In genomic region chr13:48783181-48783630, GRCh38 we compare ENCODE assay signal across 8 cellular contexts.
DNase-seq lines count a peak whose midpoint lies in the region; ATAC-seq and TF ChIP-seq lines count a peak whose summit lies in the region.

No MANE protein-coding gene starts in this region.

- no peak overlapping the region for H3K27ac Mint-ChIP-seq in activated naive CD4-positive, alpha-beta T cell treated with anti-CD3 and anti-CD28 coated beads for 36 hours

- intact Hi-C loops in Right ventricle myocardium superior (cut with DNase I): no loop called here
- intact Hi-C loops in activated naive CD4-positive, alpha-beta T cell treated with anti-CD3 and anti-CD28 coated beads for 36 hours (cut with micrococcal nuclease): no loop called here

- no peak overlapping the region for H3K4me3 Mint-ChIP-seq in activated naive CD4-positive, alpha-beta T cell treated with anti-CD3 and anti-CD28 coated beads for 36 hours

- H3K27me3 Mint-ChIP-seq in activated naive CD4-positive, alpha-beta T cell treated with anti-CD3 and anti-CD28 coated beads for 36 hours (ENCODE audit: low read depth): peaks cover 6% of the 10 kb centered on the region

- H3K4me1 Mint-ChIP-seq in activated naive CD4-positive, alpha-beta T cell treated with anti-CD3 and anti-CD28 coated beads for 36 hours (ENCODE audit: low read depth): no peaks in the 10 kb centered on the region

- CTCF ChIA-PET in activated naive CD4-positive, alpha-beta T cell treated with anti-CD3 and anti-CD28 coated beads for 36 hours (lab: Charles Lee): interaction anchor here (1.3 kb wide), 2 partner anchors 14 to 189 kb away, joined by 3 to 5 read pairs; no protein-coding TSS in a partner anchor
- CTCF ChIA-PET in HEK293T (lab: Yijun Ruan, JAX): no interaction called here

- peaks cover 20% of the 10 kb centered on the region for H3K9me3 Mint-ChIP-seq in activated naive CD4-positive, alpha-beta T cell treated with anti-CD3 and anti-CD28 coated beads for 36 hours

- POLR2A ChIA-PET in HEK293T (lab: Yijun Ruan, JAX): no interaction called here

- ATAC-seq in Right ventricle myocardium superior (ENCODE audit: poor library complexity): peak; percentile 81
- no peak for ATAC-seq in HG02798 (IDR thresholded peaks at IDR 0.05; ENCODE audit: poor library complexity, unreplicated experiment)

- H3K36me3 Mint-ChIP-seq in activated naive CD4-positive, alpha-beta T cell treated with anti-CD3 and anti-CD28 coated beads for 36 hours (ENCODE audit: low read depth): no peaks in the 10 kb centered on the region

- peak; percentile 82 for DNase-seq in HS-5 (ENCODE audit: low read depth)
- peak; percentile 93 for DNase-seq in SHP77 treated with DMSO at 0.1 percent for 48 hours (lab: John Stamatoyannopoulos, UW)
- peak; percentile 84 for DNase-seq in Right ventricle myocardium superior
- DNase-seq in stromal cell of bone marrow (ENCODE audit: low read depth): peak; percentile 78
- no peak for DNase-seq in activated naive CD4-positive, alpha-beta T cell treated with anti-CD3 and anti-CD28 coated beads for 36 hours
- no peak for DNase-seq in HEK293T (ENCODE audit: extremely low spot score)
- DNase-seq in DMS153 (lab: John Stamatoyannopoulos, UW): no peak

TF ChIP-seq in HEK293T, 16 proteins besides CTCF, POLR2A, EP300 and RAD21:
- TF ChIP-seq FOXK2 (IDR thresholded peaks at IDR 0.05) (no peak), NFRKB (IDR thresholded peaks at IDR 0.05) (no peak), PKNOX1 (IDR thresholded peaks at IDR 0.05) (no peak), SP1 (IDR thresholded peaks at IDR 0.05) (no peak), CTBP1 (IDR thresholded peaks at IDR 0.05; ENCODE audit: borderline replicate concordance) (no peak), LEF1 (IDR thresholded peaks at IDR 0.05; ENCODE audit: borderline replicate concordance) (no peak), FOXA1 (IDR thresholded peaks at IDR 0.05) (no peak), ELF4 (IDR thresholded peaks at IDR 0.05) (no peak), FOXM1 (IDR thresholded peaks at IDR 0.05; ENCODE audit: borderline replicate concordance) (no peak), ZNF384 (IDR thresholded peaks at IDR 0.05) (no peak), BHLHE40 (IDR thresholded peaks at IDR 0.05; ENCODE audit: borderline replicate concordance) (no peak), SUZ12 (IDR thresholded peaks at IDR 0.05) (no peak), TARDBP (IDR thresholded peaks at IDR 0.05) (no peak), HDGF (IDR thresholded peaks at IDR 0.05; ENCODE audit: borderline replicate concordance) (no peak), L3MBTL2 (conservative IDR thresholded peaks at IDR 0.05) (no peak), ARNT (IDR thresholded peaks at IDR 0.05) (no peak)

Comparison
In these comparisons a context has a peak if more than half of its experiments do, and no peak if none do; other contexts are left out.
1. DNase-seq: peak in HS-5 (single experiment), SHP77 treated with DMSO at 0.1 percent for 48 hours (single experiment), Right ventricle myocardium superior (single experiment) and stromal cell of bone marrow (single experiment); none in activated naive CD4-positive, alpha-beta T cell treated with anti-CD3 and anti-CD28 coated beads for 36 hours (single experiment), HEK293T (single experiment) and DMS153 (single experiment).